ENCODE assay signal across 1 cellular context in the genomic region with DNA sequence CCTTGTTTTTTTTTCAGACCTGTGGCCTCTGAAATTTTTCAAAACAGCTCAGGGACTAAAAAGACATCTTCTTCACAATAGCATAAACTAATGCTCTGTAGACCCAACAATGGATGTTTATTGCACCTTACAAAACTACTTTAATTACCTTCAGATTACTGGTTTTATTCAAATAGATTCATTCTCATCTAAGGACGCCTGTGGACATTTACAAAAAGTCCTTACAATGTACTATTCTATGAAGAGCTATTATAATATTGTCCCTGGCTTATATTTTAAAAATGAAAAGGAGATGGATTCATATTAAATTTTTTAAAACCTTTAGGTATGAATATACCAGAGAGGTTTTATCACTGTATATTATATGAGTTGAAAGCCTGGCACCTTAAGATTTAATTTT.
TF ChIP-seq lines count a peak whose summit lies in the region.

No MANE protein-coding gene starts in this region.

TF ChIP-seq in A549, 52 proteins besides CTCF, POLR2A, EP300 and RAD21 (continued from another document):
- TF ChIP-seq ZFP36 (IDR thresholded peaks at IDR 0.05; ENCODE audit: borderline replicate concordance, partially characterized antibody), result no peak
- no peak for TF ChIP-seq HOXB13 (CRISPR knock-in tag; IDR thresholded peaks at IDR 0.05; ENCODE audit: low read depth)
- TF ChIP-seq SMC3 (IDR thresholded peaks at IDR 0.05), result no peak
- no peak for TF ChIP-seq CBX8 (IDR thresholded peaks at IDR 0.05)
- TF ChIP-seq ZSCAN20 (CRISPR knock-in tag; IDR thresholded peaks at IDR 0.05), result no peak
- TF ChIP-seq ESRRA (IDR thresholded peaks at IDR 0.05; ENCODE audit: borderline replicate concordance, low read length), result no peak
- no peak for TF ChIP-seq KDM5A (IDR thresholded peaks at IDR 0.05)
- no peak for TF ChIP-seq RFX5 (IDR thresholded peaks at IDR 0.05)
- TF ChIP-seq, protein P1, sequence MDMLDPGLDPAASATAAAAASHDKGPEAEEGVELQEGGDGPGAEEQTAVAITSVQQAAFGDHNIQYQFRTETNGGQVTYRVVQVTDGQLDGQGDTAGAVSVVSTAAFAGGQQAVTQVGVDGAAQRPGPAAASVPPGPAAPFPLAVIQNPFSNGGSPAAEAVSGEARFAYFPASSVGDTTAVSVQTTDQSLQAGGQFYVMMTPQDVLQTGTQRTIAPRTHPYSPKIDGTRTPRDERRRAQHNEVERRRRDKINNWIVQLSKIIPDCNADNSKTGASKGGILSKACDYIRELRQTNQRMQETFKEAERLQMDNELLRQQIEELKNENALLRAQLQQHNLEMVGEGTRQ (IDR thresholded peaks at IDR 0.05), result no peak
- no peak for TF ChIP-seq CBX2 (IDR thresholded peaks at IDR 0.05; ENCODE audit: borderline replicate concordance, low read depth)
- TF ChIP-seq EHF (CRISPR knock-in tag; IDR thresholded peaks at IDR 0.05), result no peak
- no peak for TF ChIP-seq ZNF302 (CRISPR knock-in tag; IDR thresholded peaks at IDR 0.05)
